Comparison of ENCODE assay signal across 9 cellular contexts in the genomic region with DNA sequence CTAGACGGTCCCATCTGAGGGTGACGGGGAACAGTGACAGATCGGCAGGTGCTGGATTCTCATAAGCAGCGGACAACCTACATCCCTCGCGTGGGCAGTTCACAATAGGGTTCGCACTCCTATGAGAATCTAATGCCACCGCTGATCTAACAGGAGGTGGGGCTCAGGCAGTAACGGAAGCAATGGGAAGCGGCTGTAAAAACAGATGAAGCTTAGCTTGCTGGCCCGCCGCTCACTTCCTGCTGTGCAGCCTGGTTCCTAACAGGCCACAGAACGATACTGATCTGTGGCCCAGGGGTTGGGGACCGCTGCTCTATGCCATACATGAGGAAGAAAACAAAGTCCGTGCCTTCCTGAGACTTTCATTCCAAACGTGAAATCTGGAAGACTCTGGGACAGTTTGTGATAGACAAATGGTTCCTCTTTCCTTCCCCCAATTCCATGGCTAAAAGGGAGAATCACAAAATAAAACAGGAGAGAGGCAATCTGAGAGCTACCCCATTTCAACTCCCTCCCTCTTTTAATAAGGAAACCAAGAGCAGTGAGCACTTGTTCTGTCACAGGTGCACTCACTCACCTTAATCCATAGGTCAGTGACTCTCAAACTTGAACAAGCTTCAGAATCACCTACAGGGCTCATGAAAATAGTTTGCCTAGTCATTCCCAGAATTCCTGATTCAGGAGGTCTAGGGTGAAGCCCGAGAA. TPM values are rescaled to one million over a fixed set of nuclear protein-coding genes. Genes with fewer than 3 reads are reported as not detected.
DNase-seq lines count a peak whose midpoint lies in the region; ATAC-seq and TF ChIP-seq lines count a peak whose summit lies in the region.
"Had no signal": no experiment of that assay in that cellular context is flagged by ENCODE, and none has a peak within 500 bp of the region (broad histone marks: within the 10 kb centered on the region; RNA-seq: fewer than 3 reads in every experiment).

No MANE protein-coding gene starts in this region.

- peak; percentile 70 for ATAC-seq in HG03460 (IDR thresholded peaks at IDR 0.05; ENCODE audit: unreplicated experiment)
- ATAC-seq in activated T-cell treated with anti-CD3 and anti-CD28 coated beads, Interleukin-2, amount 50 U/mL, for 72 hours (replicated peaks in 1 of 2), result peak; percentile 76 to 84
- peak; percentile 64 for ATAC-seq in left lobe of liver
- ATAC-seq in HG03571 (IDR thresholded peaks at IDR 0.05; ENCODE audit: unreplicated experiment), result no peak

- H3K9me3 Mint-ChIP-seq in activated T-cell treated with anti-CD3 and anti-CD28 coated beads, Interleukin-2, amount 50 U/mL, for 72 hours, result no peaks in the 10 kb centered on the region

- peak overlapping the region; percentile 73 to 88 for H3K4me3 Mint-ChIP-seq in activated T-cell treated with anti-CD3 and anti-CD28 coated beads, Interleukin-2, amount 50 U/mL, for 72 hours

- TF ChIP-seq POLR2A in thyroid gland (IDR thresholded peaks at IDR 0.05), result peak in 1 of 2 donors; percentile 28

- H3K36me3 ChIP-seq in thyroid gland, result peaks cover 10 to 12% of the 10 kb centered on the region in 2 donors

- H3K4me1 ChIP-seq in thyroid gland, result no peaks in the 10 kb centered on the region

- intact Hi-C loops in thyroid gland (cut with DNase I), result no loop called here

- DNase-seq in activated T-cell treated with anti-CD3 and anti-CD28 coated beads, Interleukin-2, amount 50 U/mL, for 72 hours, result peak; percentile 38 to 44
- no peak for DNase-seq in left lobe of liver (ENCODE audit: low spot score)
- DNase-seq in thyroid gland, result peak; percentile 18 to 27
- no peak for DNase-seq in NCI-H1694 treated with DMSO at 0.1 percent for 48 hours (lab: John Stamatoyannopoulos, UW)
- DNase-seq in SW 1271 (lab: John Stamatoyannopoulos, UW), result no peak
- DNase-seq in GOT3 (lab: John Stamatoyannopoulos, UW), result no peak
- DNase-seq: HCEC 1CT had no signal

- H3K27me3 ChIP-seq in thyroid gland, result no peaks in the 10 kb centered on the region

- H3K4me1 Mint-ChIP-seq in activated T-cell treated with anti-CD3 and anti-CD28 coated beads, Interleukin-2, amount 50 U/mL, for 72 hours (ENCODE audit: low read depth), result peaks cover 26% of the 10 kb centered on the region

- H3K27ac ChIP-seq in thyroid gland, result peak overlapping the region in 1 of 3 donors; percentile 44

- H3K4me3 ChIP-seq in thyroid gland (replicated peaks in 1 of 3), result no peak overlapping the region

- H3K27me3 Mint-ChIP-seq in activated T-cell treated with anti-CD3 and anti-CD28 coated beads, Interleukin-2, amount 50 U/mL, for 72 hours (ENCODE audit: low read depth), result no peaks in the 10 kb centered on the region

- H3K9me3 ChIP-seq in thyroid gland, result no peaks in the 10 kb centered on the region

- H3K36me3 Mint-ChIP-seq in activated T-cell treated with anti-CD3 and anti-CD28 coated beads, Interleukin-2, amount 50 U/mL, for 72 hours (ENCODE audit: insufficient read depth in 2 of 2), result peaks cover 7 to 10% of the 10 kb centered on the region in 2 donors

- WGBS in thyroid gland, 2 donors, result 78 to 84% methylated on average over 17 of the region's 17 CpGs

- TF ChIP-seq CTCF in thyroid gland (IDR thresholded peaks at IDR 0.05), result no peak

- H3K27ac Mint-ChIP-seq in activated T-cell treated with anti-CD3 and anti-CD28 coated beads, Interleukin-2, amount 50 U/mL, for 72 hours, result peak overlapping the region; percentile 85

RNA-seq across cellular contexts. Expression of a gene that starts 12.1 kb away (rescaled TPM):
- total RNA-seq in activated T-cell treated with anti-CD3 and anti-CD28 coated beads, Interleukin-2, amount 50 U/mL, for 72 hours, result 10 to 100 TPM; 14.2 to 18.7 TPM
- 4.8 TPM for total RNA-seq in left lobe of liver
- 10 to 100 TPM; 17.5 to 31.6 (median 21.1) TPM for total RNA-seq in thyroid gland

RNA-seq across cellular contexts. Expression of a gene that starts 16.4 kb away (rescaled TPM):
- total RNA-seq in activated T-cell treated with anti-CD3 and anti-CD28 coated beads, Interleukin-2, amount 50 U/mL, for 72 hours, result not detected
- total RNA-seq in left lobe of liver (not detected), thyroid gland (not detected)

RNA-seq across cellular contexts. Expression of a gene that starts 27.6 kb away (rescaled TPM):
- total RNA-seq in activated T-cell treated with anti-CD3 and anti-CD28 coated beads, Interleukin-2, amount 50 U/mL, for 72 hours, result not detected
- total RNA-seq in left lobe of liver (not detected), thyroid gland (not detected)

Comparison
In these comparisons a context has a peak if more than half of its experiments do, and no peak if none do; other contexts are left out.
1. DNase-seq: peak in activated T-cell treated with anti-CD3 and anti-CD28 coated beads, Interleukin-2, amount 50 U/mL, for 72 hours (2 of 2) and thyroid gland (2 of 2); none in left lobe of liver (single experiment), NCI-H1694 treated with DMSO at 0.1 percent for 48 hours (single experiment), SW 1271 (0 of 2) and GOT3 (single experiment).